ENCODE assay signal across 1 cellular context in the genomic region with DNA sequence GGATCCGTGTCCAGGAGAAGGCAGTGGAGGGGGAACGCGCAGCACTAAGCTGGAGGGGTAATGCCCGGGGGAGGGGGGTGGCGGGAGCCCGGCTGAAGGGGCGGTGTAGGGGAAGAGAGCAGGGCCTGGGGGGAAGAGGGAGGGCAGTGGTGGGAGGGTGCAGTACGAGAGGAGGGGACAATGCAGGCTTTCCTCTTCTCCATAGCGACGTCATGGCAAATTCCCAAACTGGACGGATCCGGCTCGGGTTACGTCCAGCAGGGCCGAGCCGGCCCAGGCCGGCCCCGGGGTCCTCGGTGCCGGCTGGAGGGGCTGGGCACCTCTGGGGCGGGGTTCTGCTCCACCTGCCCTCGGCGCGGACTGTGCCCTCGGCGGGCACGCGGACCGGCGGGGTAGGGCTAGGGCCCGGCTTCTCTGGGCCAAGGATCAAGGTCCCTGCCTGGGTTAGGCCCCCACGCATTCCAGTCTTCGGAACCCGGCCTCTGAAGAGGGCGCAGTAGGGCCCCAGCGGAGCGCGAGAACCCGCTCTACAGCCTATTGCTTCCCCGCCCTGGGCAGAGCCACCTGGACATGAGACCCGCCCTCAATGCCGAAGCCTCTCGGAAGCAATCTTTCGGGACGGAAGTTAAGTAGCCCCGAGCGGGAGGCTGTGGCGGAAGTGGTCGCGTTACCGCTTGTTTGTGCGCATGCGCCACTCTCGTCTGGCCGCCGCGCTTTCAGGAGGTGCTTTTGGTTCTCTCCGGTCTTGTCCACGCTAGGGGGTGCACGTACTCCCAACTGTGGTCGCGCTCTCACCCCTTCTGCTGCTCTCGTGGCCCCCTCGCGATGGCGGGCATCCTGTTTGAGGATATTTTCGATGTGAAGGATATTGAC.
TF ChIP-seq lines count a peak whose summit lies in the region.

No MANE protein-coding gene starts in this region.

TF ChIP-seq in K562, 482 proteins besides CTCF, POLR2A, EP300 and RAD21 (continued from another document and continues in another):
- TF ChIP-seq ZNF282 (CRISPR knock-in tag; IDR thresholded peaks at IDR 0.05) (no peak), SRF (CRISPR knock-in tag; IDR thresholded peaks at IDR 0.05) (no peak; a peak in 1 of 4 replicates), CREB3 (tag; conservative IDR thresholded peaks at IDR 0.05; ENCODE audit: low read depth) (no peak), MTF1 (CRISPR knock-in tag; IDR thresholded peaks at IDR 0.05; ENCODE audit: borderline replicate concordance) (no peak), MED1 (CRISPR knock-in tag; IDR thresholded peaks at IDR 0.05; ENCODE audit: borderline replicate concordance) (no peak), KAT2B (IDR thresholded peaks at IDR 0.05; ENCODE audit: low read depth, low read length) (peak; percentile 24), SNIP1 (IDR thresholded peaks at IDR 0.05; ENCODE audit: low read depth) (no peak), NFIX (CRISPR knock-in tag; IDR thresholded peaks at IDR 0.05; ENCODE audit: low read depth) (no peak), TRIM24 (IDR thresholded peaks at IDR 0.05) (peak in 1 of 2 experiments; percentile 59; a peak in 2 of 4 replicates), SP2 (IDR thresholded peaks at IDR 0.05; ENCODE audit: extremely low read depth, low read depth, low read length, poor library complexity, severe bottlenecking) (no peak), E4F1 (CRISPR knock-in tag; IDR thresholded peaks at IDR 0.05; ENCODE audit: borderline replicate concordance) (no peak), NCOA1 (IDR thresholded peaks at IDR 0.05; ENCODE audit: low read depth) (no peak; the same call in 1 of the 2 replicates), MAFK (IDR thresholded peaks at IDR 0.05; ENCODE audit: low read length) (no peak), ZNF778 (CRISPR knock-in tag; IDR thresholded peaks at IDR 0.05) (no peak), FOXK1 (CRISPR knock-in tag; IDR thresholded peaks at IDR 0.05; ENCODE audit: borderline replicate concordance) (no peak; the same call in none of the 2 replicates), MAX (CRISPR knock-in tag; IDR thresholded peaks at IDR 0.05) (peak; percentile 70), SREBF2 (CRISPR knock-in tag; IDR thresholded peaks at IDR 0.05) (no peak), SMARCE1 (IDR thresholded peaks at IDR 0.05) (peak; percentile 69; the same call in 1 of the 2 replicates), CREM (IDR thresholded peaks at IDR 0.05; ENCODE audit: low read depth) (peak; percentile 86), ZNF668 (CRISPR knock-in tag; IDR thresholded peaks at IDR 0.05) (no peak), FOSL1 (tag; conservative IDR thresholded peaks at IDR 0.05) (no peak), HMBOX1 (IDR thresholded peaks at IDR 0.05) (no peak), MEF2D (tag; conservative IDR thresholded peaks at IDR 0.05; ENCODE audit: low read depth) (no peak), CTBP1 (IDR thresholded peaks at IDR 0.05; ENCODE audit: borderline replicate concordance) (peak; percentile 72), MXI1 (IDR thresholded peaks at IDR 0.05; ENCODE audit: low read depth, low read length) (peak; percentile 18; the same call in 1 of the 2 replicates), MYNN (IDR thresholded peaks at IDR 0.05) (peak; percentile 35), MYNN (CRISPR knock-in tag; IDR thresholded peaks at IDR 0.05) (no peak), ZC3H8 (IDR thresholded peaks at IDR 0.05) (no peak), FOXP1 (CRISPR knock-in tag; IDR thresholded peaks at IDR 0.05) (0 out of 2 replicates have a peak, but pooled peaks have one; percentile 3), ZNF764 (CRISPR knock-in tag; IDR thresholded peaks at IDR 0.05; ENCODE audit: low read depth) (no peak), PCBP1 (IDR thresholded peaks at IDR 0.05; ENCODE audit: low read depth, low read length, poor library complexity, severe bottlenecking) (no peak), MBD2 (IDR thresholded peaks at IDR 0.05; ENCODE audit: borderline replicate concordance, low read depth) (peak; percentile 33; the same call in 1 of the 2 replicates), SREBF1 (IDR thresholded peaks at IDR 0.05; ENCODE audit: borderline replicate concordance, low read depth, low read length) (no peak)
- TF ChIP-seq, protein P1, sequence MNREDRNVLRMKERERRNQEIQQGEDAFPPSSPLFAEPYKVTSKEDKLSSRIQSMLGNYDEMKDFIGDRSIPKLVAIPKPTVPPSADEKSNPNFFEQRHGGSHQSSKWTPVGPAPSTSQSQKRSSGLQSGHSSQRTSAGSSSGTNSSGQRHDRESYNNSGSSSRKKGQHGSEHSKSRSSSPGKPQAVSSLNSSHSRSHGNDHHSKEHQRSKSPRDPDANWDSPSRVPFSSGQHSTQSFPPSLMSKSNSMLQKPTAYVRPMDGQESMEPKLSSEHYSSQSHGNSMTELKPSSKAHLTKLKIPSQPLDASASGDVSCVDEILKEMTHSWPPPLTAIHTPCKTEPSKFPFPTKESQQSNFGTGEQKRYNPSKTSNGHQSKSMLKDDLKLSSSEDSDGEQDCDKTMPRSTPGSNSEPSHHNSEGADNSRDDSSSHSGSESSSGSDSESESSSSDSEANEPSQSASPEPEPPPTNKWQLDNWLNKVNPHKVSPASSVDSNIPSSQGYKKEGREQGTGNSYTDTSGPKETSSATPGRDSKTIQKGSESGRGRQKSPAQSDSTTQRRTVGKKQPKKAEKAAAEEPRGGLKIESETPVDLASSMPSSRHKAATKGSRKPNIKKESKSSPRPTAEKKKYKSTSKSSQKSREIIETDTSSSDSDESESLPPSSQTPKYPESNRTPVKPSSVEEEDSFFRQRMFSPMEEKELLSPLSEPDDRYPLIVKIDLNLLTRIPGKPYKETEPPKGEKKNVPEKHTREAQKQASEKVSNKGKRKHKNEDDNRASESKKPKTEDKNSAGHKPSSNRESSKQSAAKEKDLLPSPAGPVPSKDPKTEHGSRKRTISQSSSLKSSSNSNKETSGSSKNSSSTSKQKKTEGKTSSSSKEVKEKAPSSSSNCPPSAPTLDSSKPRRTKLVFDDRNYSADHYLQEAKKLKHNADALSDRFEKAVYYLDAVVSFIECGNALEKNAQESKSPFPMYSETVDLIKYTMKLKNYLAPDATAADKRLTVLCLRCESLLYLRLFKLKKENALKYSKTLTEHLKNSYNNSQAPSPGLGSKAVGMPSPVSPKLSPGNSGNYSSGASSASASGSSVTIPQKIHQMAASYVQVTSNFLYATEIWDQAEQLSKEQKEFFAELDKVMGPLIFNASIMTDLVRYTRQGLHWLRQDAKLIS (CRISPR knock-in tag; IDR thresholded peaks at IDR 0.05): peak; percentile 10; the same call in 1 of the 2 replicates
- TF ChIP-seq, protein P2, sequence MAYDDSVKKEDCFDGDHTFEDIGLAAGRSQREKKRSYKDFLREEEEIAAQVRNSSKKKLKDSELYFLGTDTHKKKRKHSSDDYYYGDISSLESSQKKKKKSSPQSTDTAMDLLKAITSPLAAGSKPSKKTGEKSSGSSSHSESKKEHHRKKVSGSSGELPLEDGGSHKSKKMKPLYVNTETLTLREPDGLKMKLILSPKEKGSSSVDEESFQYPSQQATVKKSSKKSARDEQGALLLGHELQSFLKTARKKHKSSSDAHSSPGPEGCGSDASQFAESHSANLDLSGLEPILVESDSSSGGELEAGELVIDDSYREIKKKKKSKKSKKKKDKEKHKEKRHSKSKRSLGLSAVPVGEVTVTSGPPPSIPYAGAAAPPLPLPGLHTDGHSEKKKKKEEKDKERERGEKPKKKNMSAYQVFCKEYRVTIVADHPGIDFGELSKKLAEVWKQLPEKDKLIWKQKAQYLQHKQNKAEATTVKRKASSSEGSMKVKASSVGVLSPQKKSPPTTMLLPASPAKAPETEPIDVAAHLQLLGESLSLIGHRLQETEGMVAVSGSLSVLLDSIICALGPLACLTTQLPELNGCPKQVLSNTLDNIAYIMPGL (CRISPR knock-in tag; IDR thresholded peaks at IDR 0.05): peak; percentile 62; the same call in 1 of the 2 replicates
- TF ChIP-seq, protein P3, sequence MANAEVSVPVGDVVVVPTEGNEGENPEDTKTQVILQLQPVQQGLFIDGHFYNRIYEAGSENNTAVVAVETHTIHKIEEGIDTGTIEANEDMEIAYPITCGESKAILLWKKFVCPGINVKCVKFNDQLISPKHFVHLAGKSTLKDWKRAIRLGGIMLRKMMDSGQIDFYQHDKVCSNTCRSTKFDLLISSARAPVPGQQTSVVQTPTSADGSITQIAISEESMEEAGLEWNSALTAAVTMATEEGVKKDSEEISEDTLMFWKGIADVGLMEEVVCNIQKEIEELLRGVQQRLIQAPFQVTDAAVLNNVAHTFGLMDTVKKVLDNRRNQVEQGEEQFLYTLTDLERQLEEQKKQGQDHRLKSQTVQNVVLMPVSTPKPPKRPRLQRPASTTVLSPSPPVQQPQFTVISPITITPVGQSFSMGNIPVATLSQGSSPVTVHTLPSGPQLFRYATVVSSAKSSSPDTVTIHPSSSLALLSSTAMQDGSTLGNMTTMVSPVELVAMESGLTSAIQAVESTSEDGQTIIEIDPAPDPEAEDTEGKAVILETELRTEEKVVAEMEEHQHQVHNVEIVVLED (CRISPR knock-in tag; IDR thresholded peaks at IDR 0.05): peak; percentile 33
- TF ChIP-seq, protein P4, sequence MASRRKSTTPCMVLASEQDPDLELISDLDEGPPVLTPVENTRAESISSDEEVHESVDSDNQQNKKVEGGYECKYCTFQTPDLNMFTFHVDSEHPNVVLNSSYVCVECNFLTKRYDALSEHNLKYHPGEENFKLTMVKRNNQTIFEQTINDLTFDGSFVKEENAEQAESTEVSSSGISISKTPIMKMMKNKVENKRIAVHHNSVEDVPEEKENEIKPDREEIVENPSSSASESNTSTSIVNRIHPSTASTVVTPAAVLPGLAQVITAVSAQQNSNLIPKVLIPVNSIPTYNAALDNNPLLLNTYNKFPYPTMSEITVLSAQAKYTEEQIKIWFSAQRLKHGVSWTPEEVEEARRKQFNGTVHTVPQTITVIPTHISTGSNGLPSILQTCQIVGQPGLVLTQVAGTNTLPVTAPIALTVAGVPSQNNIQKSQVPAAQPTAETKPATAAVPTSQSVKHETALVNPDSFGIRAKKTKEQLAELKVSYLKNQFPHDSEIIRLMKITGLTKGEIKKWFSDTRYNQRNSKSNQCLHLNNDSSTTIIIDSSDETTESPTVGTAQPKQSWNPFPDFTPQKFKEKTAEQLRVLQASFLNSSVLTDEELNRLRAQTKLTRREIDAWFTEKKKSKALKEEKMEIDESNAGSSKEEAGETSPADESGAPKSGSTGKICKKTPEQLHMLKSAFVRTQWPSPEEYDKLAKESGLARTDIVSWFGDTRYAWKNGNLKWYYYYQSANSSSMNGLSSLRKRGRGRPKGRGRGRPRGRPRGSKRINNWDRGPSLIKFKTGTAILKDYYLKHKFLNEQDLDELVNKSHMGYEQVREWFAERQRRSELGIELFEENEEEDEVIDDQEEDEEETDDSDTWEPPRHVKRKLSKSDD (conservative IDR thresholded peaks at IDR 0.05; ENCODE audit: low read length): no peak
- TF ChIP-seq, protein P5, sequence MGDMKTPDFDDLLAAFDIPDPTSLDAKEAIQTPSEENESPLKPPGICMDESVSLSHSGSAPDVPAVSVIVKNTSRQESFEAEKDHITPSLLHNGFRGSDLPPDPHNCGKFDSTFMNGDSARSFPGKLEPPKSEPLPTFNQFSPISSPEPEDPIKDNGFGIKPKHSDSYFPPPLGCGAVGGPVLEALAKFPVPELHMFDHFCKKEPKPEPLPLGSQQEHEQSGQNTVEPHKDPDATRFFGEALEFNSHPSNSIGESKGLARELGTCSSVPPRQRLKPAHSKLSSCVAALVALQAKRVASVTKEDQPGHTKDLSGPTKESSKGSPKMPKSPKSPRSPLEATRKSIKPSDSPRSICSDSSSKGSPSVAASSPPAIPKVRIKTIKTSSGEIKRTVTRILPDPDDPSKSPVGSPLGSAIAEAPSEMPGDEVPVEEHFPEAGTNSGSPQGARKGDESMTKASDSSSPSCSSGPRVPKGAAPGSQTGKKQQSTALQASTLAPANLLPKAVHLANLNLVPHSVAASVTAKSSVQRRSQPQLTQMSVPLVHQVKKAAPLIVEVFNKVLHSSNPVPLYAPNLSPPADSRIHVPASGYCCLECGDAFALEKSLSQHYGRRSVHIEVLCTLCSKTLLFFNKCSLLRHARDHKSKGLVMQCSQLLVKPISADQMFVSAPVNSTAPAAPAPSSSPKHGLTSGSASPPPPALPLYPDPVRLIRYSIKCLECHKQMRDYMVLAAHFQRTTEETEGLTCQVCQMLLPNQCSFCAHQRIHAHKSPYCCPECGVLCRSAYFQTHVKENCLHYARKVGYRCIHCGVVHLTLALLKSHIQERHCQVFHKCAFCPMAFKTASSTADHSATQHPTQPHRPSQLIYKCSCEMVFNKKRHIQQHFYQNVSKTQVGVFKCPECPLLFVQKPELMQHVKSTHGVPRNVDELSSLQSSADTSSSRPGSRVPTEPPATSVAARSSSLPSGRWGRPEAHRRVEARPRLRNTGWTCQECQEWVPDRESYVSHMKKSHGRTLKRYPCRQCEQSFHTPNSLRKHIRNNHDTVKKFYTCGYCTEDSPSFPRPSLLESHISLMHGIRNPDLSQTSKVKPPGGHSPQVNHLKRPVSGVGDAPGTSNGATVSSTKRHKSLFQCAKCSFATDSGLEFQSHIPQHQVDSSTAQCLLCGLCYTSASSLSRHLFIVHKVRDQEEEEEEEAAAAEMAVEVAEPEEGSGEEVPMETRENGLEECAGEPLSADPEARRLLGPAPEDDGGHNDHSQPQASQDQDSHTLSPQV (IDR thresholded peaks at IDR 0.05): peak; percentile 49; the same call in 1 of the 2 replicates
